In the genomic region with DNA sequence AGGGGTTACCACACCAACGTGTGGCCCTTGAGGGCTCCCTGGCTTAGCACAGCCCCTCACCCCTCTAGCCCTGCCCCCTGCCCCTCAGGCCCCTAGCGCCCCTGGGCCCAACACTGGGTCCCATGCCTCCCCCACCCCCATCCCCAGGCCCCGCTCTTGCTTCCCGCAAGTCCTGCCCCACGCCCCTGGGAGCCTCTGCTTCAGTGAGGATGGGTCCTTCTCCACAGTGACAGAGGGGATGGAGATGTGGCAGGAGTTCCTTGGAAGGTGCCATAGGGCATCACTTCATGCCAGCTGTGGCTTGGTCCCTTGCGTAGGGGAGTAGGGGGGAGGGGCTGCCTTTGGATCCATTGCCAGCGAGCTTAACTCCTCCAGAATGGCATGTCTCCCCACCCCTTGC, we compare ENCODE assay signal across 17 cellular contexts. TPM values are rescaled to one million over a fixed set of nuclear protein-coding genes. Genes with fewer than 3 reads are reported as not detected.
DNase-seq lines count a peak whose midpoint lies in the region; ATAC-seq, FAIRE-seq and TF ChIP-seq lines count a peak whose summit lies in the region.
"Had no signal": no experiment of that assay in that cellular context is flagged by ENCODE, and none has a peak within 500 bp of the region (broad histone marks: within the 10 kb centered on the region; RNA-seq: fewer than 3 reads in every experiment).

No MANE protein-coding gene starts in this region.

- H3K9me2 ChIP-seq in GM23248 (ENCODE audit: insufficient read depth) = no peaks in the 10 kb centered on the region

- H3K27me3 ChIP-seq in GM23248 (replicated peaks; ENCODE audit: insufficient read depth) (no peaks in the 10 kb centered on the region), adipocyte (replicated peaks; ENCODE audit: control insufficient read depth, insufficient read depth, low read length) (peaks cover 3% of the 10 kb centered on the region), right atrium auricular region (no peaks in the 10 kb centered on the region), skeletal muscle tissue (ENCODE audit: control insufficient read depth in 3 of 3, insufficient read depth in 3 of 3, low read length in 3 of 3) (no peaks in the 10 kb centered on the region)
- H3K27me3 ChIP-seq: BE2C, dorsolateral prefrontal cortex had no signal

- no peaks in the 10 kb centered on the region for H3K9me3 ChIP-seq in GM23248 (ENCODE audit: low read depth)
- H3K9me3 ChIP-seq in adipocyte (ENCODE audit: control insufficient read depth, low read length) = no peaks in the 10 kb centered on the region
- H3K9me3 ChIP-seq in right atrium auricular region = no peaks in the 10 kb centered on the region
- no peaks in the 10 kb centered on the region for H3K9me3 ChIP-seq in skeletal muscle tissue (ENCODE audit: control insufficient read depth in 3 of 3, low read length in 3 of 3)
- H3K9me3 ChIP-seq: BE2C had no signal

- peaks cover 35% of the 10 kb centered on the region for H3K4me1 ChIP-seq in GM23248 (ENCODE audit: insufficient read depth)
- H3K4me1 ChIP-seq in adipocyte (ENCODE audit: control insufficient read depth, insufficient read depth, low read length) = peaks cover 34% of the 10 kb centered on the region
- H3K4me1 ChIP-seq in right atrium auricular region = peaks cover 0 to 62% of the 10 kb centered on the region in 2 donors
- peaks cover 52 to 72% (median 69%) of the 10 kb centered on the region in 3 donors for H3K4me1 ChIP-seq in skeletal muscle tissue (ENCODE audit: control insufficient read depth in 3 of 3, insufficient read depth in 3 of 3, low read length in 3 of 3)

- no peak for FAIRE-seq in urothelium cell line (lab: Jason Lieb, UNC)
- FAIRE-seq: H54 had no signal

- H3K4me2 ChIP-seq in GM23248 (ENCODE audit: unreplicated experiment) = no peak overlapping the region
- H3K4me2 ChIP-seq: KMS-11 had no signal

- no peaks in the 10 kb centered on the region for H3K79me2 ChIP-seq in GM23248 (ENCODE audit: insufficient read depth)

- no peak overlapping the region for H2AFZ ChIP-seq in GM23248

- peaks cover 21% of the 10 kb centered on the region for H3F3A ChIP-seq in GM23248 (ENCODE audit: insufficient read depth)

- H3K4me3 ChIP-seq in GM23248 = no peak overlapping the region
- no peak overlapping the region for H3K4me3 ChIP-seq in adipocyte (ENCODE audit: low read length)
- H3K4me3 ChIP-seq in right atrium auricular region = no peak overlapping the region
- no peak overlapping the region for H3K4me3 ChIP-seq in skeletal muscle tissue (ENCODE audit: low read length in 3 of 3)
- H3K4me3 ChIP-seq: dorsolateral prefrontal cortex had no signal

- DNase-seq in GM23248 (no peak), adipocyte (ENCODE audit: low read depth) (no peak), right atrium auricular region (ENCODE audit: low spot score) (no peak), urothelium cell line (ENCODE audit: low spot score) (no peak), left lobe of liver (ENCODE audit: low spot score) (no peak), mucosa of gallbladder (ENCODE audit: low spot score) (no peak)
- no peak for DNase-seq in activated CD8-positive, alpha-beta memory T cell treated with anti-CD3 and anti-CD28 coated beads, Interleukin-2, amount 50 U/mL, for 48 hours
- DNase-seq: activated naive CD4-positive, alpha-beta T cell; BE2C; DMS 273 treated with DMSO at 0.1 percent for 48 hours; dorsolateral prefrontal cortex; NK-92 treated with Interleukin-12 subunit alpha and Interleukin-12 subunit beta, amount 100 ng/mL, for 24 hours; SHP77 treated with DMSO at 0.1 percent for 48 hours; substantia nigra had no signal

- in situ Hi-C loops in GM23248 (cut with MboI) = no loop called here

- no peaks in the 10 kb centered on the region for H4K20me1 ChIP-seq in GM23248 (ENCODE audit: insufficient read depth)

- no peak for TF ChIP-seq CTCF in right atrium auricular region (IDR thresholded peaks at IDR 0.05)

- H3K36me3 ChIP-seq in GM23248 (ENCODE audit: low read depth) (no peaks in the 10 kb centered on the region), adipocyte (ENCODE audit: control insufficient read depth, insufficient read depth, low read length, severe bottlenecking) (no peaks in the 10 kb centered on the region), right atrium auricular region (no peaks in the 10 kb centered on the region), skeletal muscle tissue (ENCODE audit: control insufficient read depth in 3 of 3, insufficient read depth in 3 of 3, low read length in 3 of 3) (no peaks in the 10 kb centered on the region)
- H3K36me3 ChIP-seq: BE2C had no signal

- ATAC-seq in left lobe of liver = no peak

- H3K9ac ChIP-seq in GM23248 = no peak overlapping the region
- H3K9ac ChIP-seq in adipocyte (ENCODE audit: low read length) = peak overlapping the region; percentile 85
- H3K9ac ChIP-seq in skeletal muscle tissue (ENCODE audit: low read depth in 1 of 3, low read length in 3 of 3) = peak overlapping the region in 1 of 3 donors; percentile 83
- H3K9ac ChIP-seq: KMS-11 had no signal

- 76 to 77% methylated on average over 7 of the region's 7 CpGs for WGBS in GM23248 (ENCODE audit: low coverage in 1 of 2, low lambda C conversion rate in 2 of 2, missing lambda C conversion rate in 2 of 2), 2 experiments

- peak overlapping the region; percentile 98 for H3K27ac ChIP-seq in GM23248
- peak overlapping the region; percentile 92 to 95 for H3K27ac ChIP-seq in right atrium auricular region
- H3K27ac ChIP-seq in skeletal muscle tissue (ENCODE audit: low read depth, low read length) = peak overlapping the region; percentile 96
- H3K27ac ChIP-seq: KMS-11 had no signal

RNA-seq across cellular contexts. Expression of a gene that starts 9.5 kb away (rescaled TPM):
- 12.3 and 13.3 TPM in 2 replicates for total RNA-seq in GM23248 (2014; rRNA removed; shearing (Covaris generic))
- 16.9 and 17.9 TPM in 2 replicates for polyA plus RNA-seq in GM23248 (2016; fragmentation: Nextera tagmentation; extraction: Ambion mirVana)
- total RNA-seq in right atrium auricular region (10 to 100 TPM; 11.5 to 15.4 TPM), skeletal muscle tissue (6.8 TPM), left lobe of liver (12.4 TPM), mucosa of gallbladder (33.0 TPM)

RNA-seq across cellular contexts. Expression of a gene that starts 14.9 kb away (rescaled TPM):
- 45.1 and 45.4 TPM in 2 replicates for total RNA-seq in GM23248 (2014; rRNA removed; shearing (Covaris generic))
- 24.3 and 25.3 TPM in 2 replicates for polyA plus RNA-seq in GM23248 (2016; fragmentation: Nextera tagmentation; extraction: Ambion mirVana)
- total RNA-seq in right atrium auricular region = 10 to 100 TPM; 46.0 to 59.8 TPM
- 18.3 TPM for total RNA-seq in skeletal muscle tissue
- 22.0 TPM for total RNA-seq in left lobe of liver
- total RNA-seq in mucosa of gallbladder = 41.8 TPM
